Comparison of ENCODE assay signal across 20 cellular contexts in the genomic region with DNA sequence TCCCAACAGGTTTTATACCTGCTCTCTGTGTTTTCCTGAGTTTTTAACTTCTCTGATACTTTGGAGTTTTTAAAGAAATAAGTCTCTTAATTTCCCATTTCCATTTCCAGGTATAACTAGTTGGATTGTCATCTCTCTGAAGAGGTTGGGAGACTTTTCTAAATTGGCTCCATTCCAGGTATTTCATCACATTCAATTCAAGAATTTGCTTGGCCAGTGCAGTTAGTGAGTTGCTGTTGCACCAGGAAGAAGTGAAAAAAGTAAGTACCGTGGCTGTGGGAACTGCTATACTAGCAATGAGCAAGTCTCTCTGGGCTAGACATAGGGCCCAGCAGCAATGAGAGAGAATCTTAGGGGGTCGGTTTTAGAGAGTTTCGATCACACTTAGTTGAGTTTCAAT.
DNase-seq lines count a peak whose midpoint lies in the region; ATAC-seq and TF ChIP-seq lines count a peak whose summit lies in the region.
"Had no signal": no experiment of that assay in that cellular context is flagged by ENCODE, and none has a peak within 500 bp of the region (broad histone marks: within the 10 kb centered on the region; RNA-seq: fewer than 3 reads in every experiment).

No MANE protein-coding gene starts in this region.

- H3K27me3 ChIP-seq in OCI-LY3 (ENCODE audit: low read depth, low read length), result no peaks in the 10 kb centered on the region
- H3K27me3 ChIP-seq in left lung, result no peaks in the 10 kb centered on the region

- peak overlapping the region; percentile 61 for H3K4me2 ChIP-seq in OCI-LY3 (ENCODE audit: low read length)
- H3K4me2 ChIP-seq: SK-N-SH had no signal

- H3K9me3 Mint-ChIP-seq in stimulated activated memory B cell treated with anti-CD40 and anti-IgM and Interleukin-4, amounts not matched to agents 10 μg/mL and 1 μg/mL and 100 μg/mL, for 72 hours, result no peaks in the 10 kb centered on the region
- H3K9me3 Mint-ChIP-seq in activated naive CD4-positive, alpha-beta T cell treated with anti-CD3 and anti-CD28 coated beads, Interleukin-2, amount 50 U/mL, for 72 hours, result no peaks in the 10 kb centered on the region
- H3K9me3 Mint-ChIP-seq: T-helper 1 cell treated with Interleukin-12 subunit alpha and Interleukin-12 subunit beta and Interleukin-4 antibody, amounts not matched to agents 30 μg/mL and 1 μg/mL, for 36 hours had no signal

- H3K9me3 ChIP-seq in OCI-LY3 (ENCODE audit: insufficient read depth, low read length) (no peaks in the 10 kb centered on the region), left lung (no peaks in the 10 kb centered on the region)
- H3K9me3 ChIP-seq: SK-N-SH had no signal

- H3K4me3 ChIP-seq in GM12865 (ENCODE audit: low read depth, low read length), result no peak overlapping the region
- H3K4me3 ChIP-seq in OCI-LY3 (ENCODE audit: low read length), result 0 out of 2 replicates have a peak overlapping the region, but pooled peaks have one; percentile 2
- no peak overlapping the region for H3K4me3 ChIP-seq in left lung
- H3K4me3 ChIP-seq: GM12878 had no signal

- no peak overlapping the region for H3K27ac ChIP-seq in OCI-LY3 (ENCODE audit: low read length)
- H3K27ac ChIP-seq in left lung, result no peak overlapping the region

- intact Hi-C loops in left lung (cut with DNase I), result no loop called here

- H3K4me1 ChIP-seq in OCI-LY3 (ENCODE audit: low read length), result peaks cover 19% of the 10 kb centered on the region
- no peaks in the 10 kb centered on the region for H3K4me1 ChIP-seq in left lung

- H3K27me3 Mint-ChIP-seq in stimulated activated memory B cell treated with anti-CD40 and anti-IgM and Interleukin-4, amounts not matched to agents 10 μg/mL and 1 μg/mL and 100 μg/mL, for 72 hours, result peaks cover 10% of the 10 kb centered on the region

- H3K36me3 Mint-ChIP-seq in stimulated activated memory B cell treated with anti-CD40 and anti-IgM and Interleukin-4, amounts not matched to agents 10 μg/mL and 1 μg/mL and 100 μg/mL, for 72 hours, result no peaks in the 10 kb centered on the region
- no peaks in the 10 kb centered on the region for H3K36me3 Mint-ChIP-seq in activated naive CD4-positive, alpha-beta T cell treated with anti-CD3 and anti-CD28 coated beads, Interleukin-2, amount 50 U/mL, for 72 hours

- H3K9ac ChIP-seq in OCI-LY3 (ENCODE audit: low read length), result no peak overlapping the region
- H3K9ac ChIP-seq: SK-N-SH had no signal

- DNase-seq in NCI-H1105 treated with DMSO at 0.1 percent for 48 hours (lab: John Stamatoyannopoulos, UW) (peak; percentile 23), NCI-H1105 (lab: John Stamatoyannopoulos, UW) (no peak), GM12865 (ENCODE audit: low read depth) (peak; percentile 2), left lung (no peak), middle frontal gyrus (ENCODE audit: extremely low spot score, low spot score) (no peak)
- DNase-seq in activated naive CD4-positive, alpha-beta T cell treated with anti-CD3 and anti-CD28 coated beads, Interleukin-2, amount 50 U/mL, for 72 hours (ENCODE audit: low spot score in 2 of 2), result no peak
- DNase-seq: DMS153, Karpas-422, NCI-H1436, NCI-H187, NCI-H2081 treated with DMSO at 0.1 percent for 48 hours, NCI-H526, SIG-M5, SK-N-SH, SW 1271 had no signal

- ATAC-seq in left lung, result peak; percentile 49
- no peak for ATAC-seq in stimulated activated memory B cell treated with anti-CD40 and anti-IgM and Interleukin-4, amounts not matched to agents 10 μg/mL and 1 μg/mL and 100 μg/mL, for 72 hours
- ATAC-seq in activated naive CD4-positive, alpha-beta T cell treated with anti-CD3 and anti-CD28 coated beads, Interleukin-2, amount 50 U/mL, for 72 hours, result no peak
- ATAC-seq: GM12878, HepG2 had no signal

- H2AFZ ChIP-seq in OCI-LY3 (ENCODE audit: low read depth, low read length), result no peak overlapping the region; the same call in 1 of the 2 replicates

- no peaks in the 10 kb centered on the region for H3K4me1 Mint-ChIP-seq in stimulated activated memory B cell treated with anti-CD40 and anti-IgM and Interleukin-4, amounts not matched to agents 10 μg/mL and 1 μg/mL and 100 μg/mL, for 72 hours

- H4K20me1 ChIP-seq in OCI-LY3 (ENCODE audit: insufficient read depth, low read length), result no peaks in the 10 kb centered on the region

- no peaks in the 10 kb centered on the region for H3K36me3 ChIP-seq in OCI-LY3 (replicated peaks; ENCODE audit: low read depth, low read length)
- H3K36me3 ChIP-seq in left lung, result no peaks in the 10 kb centered on the region

- H3K4me3 Mint-ChIP-seq in stimulated activated memory B cell treated with anti-CD40 and anti-IgM and Interleukin-4, amounts not matched to agents 10 μg/mL and 1 μg/mL and 100 μg/mL, for 72 hours, result no peak overlapping the region
- H3K4me3 Mint-ChIP-seq: T-helper 1 cell treated with Interleukin-12 subunit alpha and Interleukin-12 subunit beta and Interleukin-4 antibody, amounts not matched to agents 30 μg/mL and 1 μg/mL, for 36 hours had no signal

- TF ChIP-seq CTCF in GM12865 (IDR thresholded peaks at IDR 0.05; ENCODE audit: insufficient read depth, low read depth, low read length, missing control alignments), result no peak
- TF ChIP-seq CTCF in OCI-LY3 (IDR thresholded peaks at IDR 0.05; ENCODE audit: low read depth, low read length), result no peak
- TF ChIP-seq CTCF in left lung (IDR thresholded peaks at IDR 0.05), result no peak

- no peaks in the 10 kb centered on the region for H3K79me2 ChIP-seq in OCI-LY3 (ENCODE audit: low read length)

- H3K27ac Mint-ChIP-seq in stimulated activated memory B cell treated with anti-CD40 and anti-IgM and Interleukin-4, amounts not matched to agents 10 μg/mL and 1 μg/mL and 100 μg/mL, for 72 hours, result no peak overlapping the region
- no peak overlapping the region for H3K27ac Mint-ChIP-seq in activated naive CD4-positive, alpha-beta T cell treated with anti-CD3 and anti-CD28 coated beads, Interleukin-2, amount 50 U/mL, for 72 hours
- H3K27ac Mint-ChIP-seq: T-helper 1 cell treated with Interleukin-12 subunit alpha and Interleukin-12 subunit beta and Interleukin-4 antibody, amounts not matched to agents 30 μg/mL and 1 μg/mL, for 36 hours had no signal

Comparison
In these comparisons a context has a peak if more than half of its experiments do, and no peak if none do; other contexts are left out.
1. DNase-seq: peak in NCI-H1105 treated with DMSO at 0.1 percent for 48 hours (single experiment) and GM12865 (single experiment); none in NCI-H1105 (single experiment), left lung (0 of 2), middle frontal gyrus (single experiment) and activated naive CD4-positive, alpha-beta T cell treated with anti-CD3 and anti-CD28 coated beads, Interleukin-2, amount 50 U/mL, for 72 hours (0 of 2).